20 cellular contexts compared by ENCODE assay signal in the genomic region with DNA sequence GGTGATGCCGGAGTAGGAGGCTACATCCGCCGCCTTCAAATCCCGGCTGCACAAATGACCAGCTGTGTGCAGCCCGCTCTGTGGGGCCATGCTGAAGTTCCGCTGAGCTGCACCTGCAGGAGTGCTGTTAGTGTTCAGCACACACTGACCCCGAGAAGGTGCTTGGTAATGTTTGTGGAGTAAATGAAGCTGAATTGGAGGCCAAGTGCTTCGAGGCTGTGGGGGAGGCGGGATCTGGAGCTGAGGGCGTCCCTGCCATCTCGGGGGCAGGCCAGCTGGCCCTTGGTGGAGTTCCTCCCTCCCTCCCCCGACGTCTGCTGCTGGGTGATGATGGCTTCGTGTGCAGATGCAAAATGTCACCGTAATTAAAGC. TPM values are rescaled to one million over a fixed set of nuclear protein-coding genes. Genes with fewer than 3 reads are reported as not detected.
DNase-seq lines count a peak whose midpoint lies in the region; ATAC-seq and TF ChIP-seq lines count a peak whose summit lies in the region.
"Had no signal": no experiment of that assay in that cellular context is flagged by ENCODE, and none has a peak within 500 bp of the region (broad histone marks: within the 10 kb centered on the region; RNA-seq: fewer than 3 reads in every experiment).

No MANE protein-coding gene starts in this region.

- H3K27me3 ChIP-seq in H7 (ENCODE audit: control insufficient read depth, insufficient read depth, low read length), result no peaks in the 10 kb centered on the region
- no peaks in the 10 kb centered on the region for H3K27me3 ChIP-seq in fibroblast of lung (ENCODE audit: control insufficient read depth, insufficient read depth, low read length)

- H3K36me3 ChIP-seq in H7 (replicated peaks; ENCODE audit: control insufficient read depth, insufficient read depth, low read length) (no peaks in the 10 kb centered on the region), fibroblast of lung (ENCODE audit: control insufficient read depth, insufficient read depth, low read length) (no peaks in the 10 kb centered on the region)
- H3K36me3 ChIP-seq: heart left ventricle, suprapubic skin had no signal

- no peak overlapping the region for H3K27ac Mint-ChIP-seq in activated T-helper 1 cell treated with anti-CD3 and anti-CD28 coated beads, Interleukin-12 subunit alpha, Interleukin-12 subunit beta, Interleukin-2, Interleukin-4 antibody, amounts not matched to agents 30 ng/mL and 10 ng/mL and 1 ng/mL, durations not matched to agents 14 hours and 24 hours and 36 hours
- no peak overlapping the region for H3K27ac Mint-ChIP-seq in stimulated activated effector memory CD8-positive, alpha-beta T cell treated with anti-CD3 and anti-CD28 coated beads, Interleukin-12 subunit alpha, Interleukin-12 subunit beta, amount 100 ng/mL, for 72 hours
- H3K27ac Mint-ChIP-seq: activated naive CD4-positive, alpha-beta T cell treated with anti-CD3 and anti-CD28 coated beads for 36 hours; natural killer cell had no signal

- no peak overlapping the region for H3K9ac ChIP-seq in fibroblast of lung (ENCODE audit: insufficient read depth, low read length)

- peak overlapping the region; percentile 86 for H3K27ac ChIP-seq in fibroblast of lung (ENCODE audit: insufficient read depth, low read length)
- H3K27ac ChIP-seq: heart left ventricle, suprapubic skin had no signal

- H3K4me3 ChIP-seq in H7 (ENCODE audit: insufficient read depth, low read depth, low read length), result no peak overlapping the region
- no peak overlapping the region for H3K4me3 ChIP-seq in fibroblast of lung (replicated peaks in 1 of 4; ENCODE audit: control extremely low read depth in 1 of 4, insufficient read depth in 1 of 4, low read depth in 3 of 4, low read length in 4 of 4)
- H3K4me3 ChIP-seq: heart left ventricle, suprapubic skin had no signal

- peaks cover 10% of the 10 kb centered on the region for H3K9me3 Mint-ChIP-seq in activated T-helper 1 cell treated with anti-CD3 and anti-CD28 coated beads, Interleukin-12 subunit alpha, Interleukin-12 subunit beta, Interleukin-2, Interleukin-4 antibody, amounts not matched to agents 30 ng/mL and 10 ng/mL and 1 ng/mL, durations not matched to agents 14 hours and 24 hours and 36 hours
- peaks cover 6% of the 10 kb centered on the region for H3K9me3 Mint-ChIP-seq in stimulated activated effector memory CD8-positive, alpha-beta T cell treated with anti-CD3 and anti-CD28 coated beads, Interleukin-12 subunit alpha, Interleukin-12 subunit beta, amount 100 ng/mL, for 72 hours

- H3K4me1 Mint-ChIP-seq in activated T-helper 1 cell treated with anti-CD3 and anti-CD28 coated beads, Interleukin-12 subunit alpha, Interleukin-12 subunit beta, Interleukin-2, Interleukin-4 antibody, amounts not matched to agents 30 ng/mL and 10 ng/mL and 1 ng/mL, durations not matched to agents 14 hours and 24 hours and 36 hours (ENCODE audit: low read depth), result peaks cover 4% of the 10 kb centered on the region
- H3K4me1 Mint-ChIP-seq in stimulated activated effector memory CD8-positive, alpha-beta T cell treated with anti-CD3 and anti-CD28 coated beads, Interleukin-12 subunit alpha, Interleukin-12 subunit beta, amount 100 ng/mL, for 72 hours, result peaks cover 9% of the 10 kb centered on the region
- H3K4me1 Mint-ChIP-seq: central memory CD8-positive, alpha-beta T cell; natural killer cell had no signal

- H3K4me2 ChIP-seq in fibroblast of lung (ENCODE audit: extremely low read depth, insufficient read depth, low read length), result no peak overlapping the region

- no peak for TF ChIP-seq CTCF in fibroblast of lung (conservative IDR thresholded peaks at IDR 0.05 in 1 of 2, IDR thresholded peaks at IDR 0.05 in 1 of 2; ENCODE audit: low read depth in 1 of 2, low read length in 2 of 2)

- H3K79me2 ChIP-seq in fibroblast of lung (ENCODE audit: control insufficient read depth, insufficient read depth, low read length), result no peaks in the 10 kb centered on the region

- H3K4me3 Mint-ChIP-seq in activated T-helper 1 cell treated with anti-CD3 and anti-CD28 coated beads, Interleukin-12 subunit alpha, Interleukin-12 subunit beta, Interleukin-2, Interleukin-4 antibody, amounts not matched to agents 30 ng/mL and 10 ng/mL and 1 ng/mL, durations not matched to agents 14 hours and 24 hours and 36 hours, result no peak overlapping the region
- no peak overlapping the region for H3K4me3 Mint-ChIP-seq in stimulated activated effector memory CD8-positive, alpha-beta T cell treated with anti-CD3 and anti-CD28 coated beads, Interleukin-12 subunit alpha, Interleukin-12 subunit beta, amount 100 ng/mL, for 72 hours
- H3K4me3 Mint-ChIP-seq: activated naive CD4-positive, alpha-beta T cell treated with anti-CD3 and anti-CD28 coated beads for 36 hours; central memory CD8-positive, alpha-beta T cell; natural killer cell had no signal

- peaks cover 35% of the 10 kb centered on the region for H3K4me1 ChIP-seq in fibroblast of lung (ENCODE audit: control insufficient read depth, extremely low read depth, insufficient read depth, low read length)
- H3K4me1 ChIP-seq: suprapubic skin had no signal

- DNase-seq in COLO668 (lab: John Stamatoyannopoulos, UW; ENCODE audit: unreplicated experiment) (peak; percentile 66), H7 (peak; percentile 61), NCI-H748 (lab: John Stamatoyannopoulos, UW; ENCODE audit: unreplicated experiment) (peak; percentile 89), fibroblast of lung (ENCODE audit: low read depth in 2 of 2) (no peak), putamen (ENCODE audit: low spot score) (no peak)
- DNase-seq in activated CD4-positive, alpha-beta T cell treated with anti-CD3 and anti-CD28 coated beads, Interleukin-2, amount 50 U/mL, for 4 hours, result no peak
- DNase-seq in activated T-helper 1 cell treated with anti-CD3 and anti-CD28 coated beads, Interleukin-12 subunit alpha, Interleukin-12 subunit beta, Interleukin-2, Interleukin-4 antibody, amounts not matched to agents 30 ng/mL and 10 ng/mL and 1 ng/mL, durations not matched to agents 14 hours and 24 hours and 36 hours (ENCODE audit: low spot score), result no peak
- DNase-seq in stimulated activated effector memory CD8-positive, alpha-beta T cell treated with anti-CD3 and anti-CD28 coated beads, Interleukin-12 subunit alpha, Interleukin-12 subunit beta, amount 100 ng/mL, for 72 hours (ENCODE audit: low spot score in 2 of 2), result no peak
- DNase-seq: activated CD4-positive, alpha-beta T cell treated with anti-CD3 and anti-CD28 coated beads, Interleukin-2, amount 50 U/mL, for 1 hour; activated naive CD4-positive, alpha-beta T cell treated with anti-CD3 and anti-CD28 coated beads for 36 hours; anterior cingulate cortex; effector memory CD4-positive, alpha-beta T cell; EL; natural killer cell; NCI-H1105 treated with DMSO at 0.1 percent for 48 hours; T-helper 1 cell had no signal

- peaks cover 12% of the 10 kb centered on the region for H3K27me3 Mint-ChIP-seq in activated T-helper 1 cell treated with anti-CD3 and anti-CD28 coated beads, Interleukin-12 subunit alpha, Interleukin-12 subunit beta, Interleukin-2, Interleukin-4 antibody, amounts not matched to agents 30 ng/mL and 10 ng/mL and 1 ng/mL, durations not matched to agents 14 hours and 24 hours and 36 hours (ENCODE audit: insufficient read depth)

- intact Hi-C loops in activated T-helper 1 cell treated with anti-CD3 and anti-CD28 coated beads, Interleukin-12 subunit alpha, Interleukin-12 subunit beta, Interleukin-2, Interleukin-4 antibody, amounts not matched to agents 30 ng/mL and 10 ng/mL and 1 ng/mL, durations not matched to agents 14 hours and 24 hours and 36 hours (cut with micrococcal nuclease), result no loop called here

- no peaks in the 10 kb centered on the region for H3K9me3 ChIP-seq in fibroblast of lung (ENCODE audit: control insufficient read depth, insufficient read depth, low read depth, low read length)

- peaks cover 1% of the 10 kb centered on the region for H3K36me3 Mint-ChIP-seq in activated T-helper 1 cell treated with anti-CD3 and anti-CD28 coated beads, Interleukin-12 subunit alpha, Interleukin-12 subunit beta, Interleukin-2, Interleukin-4 antibody, amounts not matched to agents 30 ng/mL and 10 ng/mL and 1 ng/mL, durations not matched to agents 14 hours and 24 hours and 36 hours (ENCODE audit: low read depth)
- no peaks in the 10 kb centered on the region for H3K36me3 Mint-ChIP-seq in stimulated activated effector memory CD8-positive, alpha-beta T cell treated with anti-CD3 and anti-CD28 coated beads, Interleukin-12 subunit alpha, Interleukin-12 subunit beta, amount 100 ng/mL, for 72 hours

- H4K20me1 ChIP-seq in fibroblast of lung (ENCODE audit: control insufficient read depth, extremely low read depth, insufficient read depth, low read length), result no peaks in the 10 kb centered on the region

- ATAC-seq in stimulated activated effector memory CD8-positive, alpha-beta T cell treated with anti-CD3 and anti-CD28 coated beads, Interleukin-12 subunit alpha, Interleukin-12 subunit beta, amount 100 ng/mL, for 72 hours, result no peak
- ATAC-seq: natural killer cell had no signal

- no peak overlapping the region for H2AFZ ChIP-seq in fibroblast of lung (ENCODE audit: low read length)

RNA-seq across cellular contexts. Expression of a gene that starts 23.2 kb away (rescaled TPM):
- 3.0 and 5.4 TPM in 2 replicates for total RNA-seq in H7 (2014; rRNA removed; shearing (Covaris generic))
- total RNA-seq in fibroblast of lung, result 0.51 and 2.6 TPM in 2 replicates
- 0.22 and 1.7 TPM in 2 replicates for polyA plus RNA-seq in fibroblast of lung
- 0.29 and 3.1 TPM in 2 replicates for polyA plus RNA-seq in fibroblast of lung (2012)
- 0.86 and 5.2 TPM in 2 replicates for polyA minus RNA-seq in fibroblast of lung (ENCODE audit: low replicate concordance)
- not detected in 2 replicates for total RNA-seq in activated T-helper 1 cell treated with anti-CD3 and anti-CD28 coated beads, Interleukin-12 subunit alpha, Interleukin-12 subunit beta, Interleukin-2, Interleukin-4 antibody, amounts not matched to agents 30 ng/mL and 10 ng/mL and 1 ng/mL, durations not matched to agents 14 hours and 24 hours and 36 hours
- total RNA-seq: activated naive CD4-positive, alpha-beta T cell treated with anti-CD3 and anti-CD28 coated beads for 36 hours; natural killer cell; RPMI7951; suprapubic skin had no signal

Comparison
In these comparisons a context has a peak if more than half of its experiments do, and no peak if none do; other contexts are left out.
1. DNase-seq: peak in COLO668 (single experiment), H7 (single experiment) and NCI-H748 (single experiment); none in fibroblast of lung (0 of 2), activated CD4-positive, alpha-beta T cell treated with anti-CD3 and anti-CD28 coated beads, Interleukin-2, amount 50 U/mL, for 4 hours (0 of 2), activated T-helper 1 cell treated with anti-CD3 and anti-CD28 coated beads, Interleukin-12 subunit alpha, Interleukin-12 subunit beta, Interleukin-2, Interleukin-4 antibody, amounts not matched to agents 30 ng/mL and 10 ng/mL and 1 ng/mL, durations not matched to agents 14 hours and 24 hours and 36 hours (single experiment), putamen (single experiment) and stimulated activated effector memory CD8-positive, alpha-beta T cell treated with anti-CD3 and anti-CD28 coated beads, Interleukin-12 subunit alpha, Interleukin-12 subunit beta, amount 100 ng/mL, for 72 hours (0 of 2).